In genomic region chr6:112663705-112664104, GRCh38 we compare ENCODE assay signal across 26 cellular contexts.
"Had no signal": no experiment of that assay in that cellular context is flagged by ENCODE, and none has a peak within 500 bp of the region (broad histone marks: within the 10 kb centered on the region; RNA-seq: fewer than 3 reads in every experiment).

No MANE protein-coding gene starts in this region.

- H3K4me3 Mint-ChIP-seq: activated B cell treated with CpG ODN at 0.5 μM for 24 hours; activated CD4-positive, alpha-beta memory T cell treated with anti-CD3 and anti-CD28 coated beads, Interleukin-2, amount 10 ng/mL, durations not matched to agents 7 days and 5 days; activated CD4-positive, alpha-beta T cell treated with anti-CD3 and anti-CD28 coated beads for 36 hours; activated naive CD4-positive, alpha-beta T cell treated with anti-CD3 and anti-CD28 coated beads for 36 hours; activated naive CD8-positive, alpha-beta T cell treated with anti-CD3 and anti-CD28 coated beads for 36 hours; activated T-helper 17 cell treated with anti-CD3 and anti-CD28 coated beads, Interleukin-2, amount 50 U/mL, for 72 hours; T-helper 17 cell had no signal

- H3K9me3 Mint-ChIP-seq: activated B cell treated with CpG ODN at 0.5 μM for 24 hours; activated CD4-positive, alpha-beta memory T cell treated with anti-CD3 and anti-CD28 coated beads, Interleukin-2, amount 10 ng/mL, durations not matched to agents 7 days and 5 days; activated naive CD8-positive, alpha-beta T cell treated with anti-CD3 and anti-CD28 coated beads for 36 hours had no signal

- DNase-seq: activated B cell treated with CpG ODN at 0.5 μM for 24 hours; activated CD4-positive, alpha-beta memory T cell treated with anti-CD3 and anti-CD28 coated beads, Interleukin-2, amount 10 ng/mL, durations not matched to agents 7 days and 5 days; activated CD4-positive, alpha-beta T cell treated with anti-CD3 and anti-CD28 coated beads for 36 hours; activated CD4-positive, alpha-beta T cell treated with anti-CD3 and anti-CD28 coated beads, Interleukin-2, amount 50 U/mL, for 1 hour; activated gamma-delta T cell; activated naive CD4-positive, alpha-beta T cell treated with anti-CD3 and anti-CD28 coated beads for 36 hours; activated naive CD8-positive, alpha-beta T cell treated with anti-CD3 and anti-CD28 coated beads for 36 hours; activated T-cell treated with anti-CD3 and anti-CD28 coated beads for 4 hours; activated T-cell treated with anti-CD3 and anti-CD28 coated beads, Interleukin-2, amount 50 U/mL, for 48 hours; anterior cingulate cortex; caudate nucleus; KG1; NCI-H1092; NCI-H1417; NCI-H1930; NCI-H2107; NCI-H2171 treated with DMSO at 0.1 percent for 48 hours; NCI-H226; NCI-H526; NCI-H774; NK-92 treated with Interleukin-12 subunit alpha and Interleukin-12 subunit beta, amount 100 ng/mL, for 24 hours; OCI-M1; SHP77 treated with DMSO at 0.1 percent for 48 hours; T-helper 17 cell; T-helper 9 cell had no signal

- H3K4me1 Mint-ChIP-seq: activated B cell treated with CpG ODN at 0.5 μM for 24 hours; activated CD4-positive, alpha-beta memory T cell treated with anti-CD3 and anti-CD28 coated beads, Interleukin-2, amount 10 ng/mL, durations not matched to agents 7 days and 5 days; activated CD4-positive, alpha-beta T cell treated with anti-CD3 and anti-CD28 coated beads for 36 hours; activated naive CD8-positive, alpha-beta T cell treated with anti-CD3 and anti-CD28 coated beads for 36 hours; activated T-helper 17 cell treated with anti-CD3 and anti-CD28 coated beads, Interleukin-2, amount 50 U/mL, for 72 hours; T-helper 17 cell had no signal

- H3K27me3 Mint-ChIP-seq: activated B cell treated with CpG ODN at 0.5 μM for 24 hours; activated CD4-positive, alpha-beta memory T cell treated with anti-CD3 and anti-CD28 coated beads, Interleukin-2, amount 10 ng/mL, durations not matched to agents 7 days and 5 days; activated CD4-positive, alpha-beta T cell treated with anti-CD3 and anti-CD28 coated beads for 36 hours; activated naive CD8-positive, alpha-beta T cell treated with anti-CD3 and anti-CD28 coated beads for 36 hours; activated T-helper 17 cell treated with anti-CD3 and anti-CD28 coated beads, Interleukin-2, amount 50 U/mL, for 72 hours; T-helper 17 cell had no signal

- ATAC-seq: activated CD4-positive, alpha-beta T cell treated with anti-CD3 and anti-CD28 coated beads for 36 hours; activated T-helper 17 cell treated with anti-CD3 and anti-CD28 coated beads, Interleukin-2, amount 50 U/mL, for 72 hours; T-helper 17 cell had no signal

- H3K36me3 Mint-ChIP-seq: activated naive CD8-positive, alpha-beta T cell treated with anti-CD3 and anti-CD28 coated beads for 36 hours had no signal

- H3K27ac Mint-ChIP-seq: activated B cell treated with CpG ODN at 0.5 μM for 24 hours; activated CD4-positive, alpha-beta memory T cell treated with anti-CD3 and anti-CD28 coated beads, Interleukin-2, amount 10 ng/mL, durations not matched to agents 7 days and 5 days; activated CD4-positive, alpha-beta T cell treated with anti-CD3 and anti-CD28 coated beads for 36 hours; activated naive CD4-positive, alpha-beta T cell treated with anti-CD3 and anti-CD28 coated beads for 36 hours; activated naive CD8-positive, alpha-beta T cell treated with anti-CD3 and anti-CD28 coated beads for 36 hours; activated T-helper 17 cell treated with anti-CD3 and anti-CD28 coated beads, Interleukin-2, amount 50 U/mL, for 72 hours; T-helper 17 cell had no signal
